In genomic region chr2:233079473-233079877, GRCh38 we compare ENCODE assay signal across 1 cellular context.
A peak's percentile ranks its signal among the peaks of the same experiment; 100 is the strongest.
TF ChIP-seq lines count a peak whose summit lies in the region.

No MANE protein-coding gene starts in this region.

TF ChIP-seq in GM12878, 131 proteins besides CTCF, POLR2A, EP300 and RAD21 (continued from another document and continues in another):
- TF ChIP-seq ELK1 (IDR thresholded peaks at IDR 0.05; ENCODE audit: low read depth, low read length) (no peak), YBX1 (IDR thresholded peaks at IDR 0.05) (no peak), CBFB (IDR thresholded peaks at IDR 0.05; ENCODE audit: low read depth) (peak; percentile 76; the same call in 1 of the 2 replicates), ZNF217 (IDR thresholded peaks at IDR 0.05) (no peak), SIN3A (IDR thresholded peaks at IDR 0.05; ENCODE audit: low read depth, low read length) (no peak), JUND (IDR thresholded peaks at IDR 0.05; ENCODE audit: low read depth, low read length) (no peak), NR2C2 (IDR thresholded peaks at IDR 0.05; ENCODE audit: borderline replicate concordance, control insufficient read depth, insufficient read length, low read depth) (no peak), ZNF622 (IDR thresholded peaks at IDR 0.05) (no peak), BACH1 (IDR thresholded peaks at IDR 0.05; ENCODE audit: borderline replicate concordance) (peak; percentile 72; the same call in 1 of the 2 replicates), STAT3 (IDR thresholded peaks at IDR 0.05; ENCODE audit: low read depth, low read length) (no peak), ZNF207 (IDR thresholded peaks at IDR 0.05; ENCODE audit: borderline replicate concordance) (no peak), NBN (IDR thresholded peaks at IDR 0.05) (peak; percentile 99), SMC3 (IDR thresholded peaks at IDR 0.05; ENCODE audit: borderline replicate concordance, low read length) (no peak), EGR1 (IDR thresholded peaks at IDR 0.05; ENCODE audit: borderline replicate concordance in 1 of 2, low read depth in 2 of 2, low read length in 2 of 2) (peak in 1 of 2 experiments; percentile 52; a peak in 2 of 3 replicates), STAT1 (conservative IDR thresholded peaks at IDR 0.05) (no peak), CHD2 (IDR thresholded peaks at IDR 0.05; ENCODE audit: borderline replicate concordance, low read depth, low read length) (peak; percentile 85; the same call in 1 of the 2 replicates), FOXM1 (IDR thresholded peaks at IDR 0.05; ENCODE audit: low read depth, low read length) (no peak), SMARCA5 (IDR thresholded peaks at IDR 0.05) (peak; percentile 8; the same call in 1 of the 2 replicates), SRF (IDR thresholded peaks at IDR 0.05; ENCODE audit: low read depth in 2 of 2, low read length in 2 of 2) (0 out of 4 replicates have a peak, but pooled peaks of 1 of the 2 experiments have one; percentile 17), HDGF (IDR thresholded peaks at IDR 0.05) (peak; percentile 94), KLF5 (IDR thresholded peaks at IDR 0.05; ENCODE audit: partially characterized antibody) (peak; percentile 83), SREBF2 (IDR thresholded peaks at IDR 0.05; ENCODE audit: low read length) (no peak), PML (IDR thresholded peaks at IDR 0.05; ENCODE audit: low read length) (no peak), TAF1 (IDR thresholded peaks at IDR 0.05; ENCODE audit: borderline replicate concordance, low read depth, low read length) (no peak), HSF1 (IDR thresholded peaks at IDR 0.05; ENCODE audit: low read depth, low read length) (no peak), BHLHE40 (IDR thresholded peaks at IDR 0.05; ENCODE audit: borderline replicate concordance in 1 of 2, low read depth in 2 of 2, low read length in 1 of 2) (peak; percentile 84 to 86), IRF3 (IDR thresholded peaks at IDR 0.05) (no peak), BMI1 (IDR thresholded peaks at IDR 0.05; ENCODE audit: borderline replicate concordance) (no peak), MXI1 (IDR thresholded peaks at IDR 0.05; ENCODE audit: low read depth, low read length) (peak; percentile 86), PAX5 (IDR thresholded peaks at IDR 0.05; ENCODE audit: borderline replicate concordance, low read depth, low read length) (peak; percentile 83), POLR2AphosphoS2 (IDR thresholded peaks at IDR 0.05; ENCODE audit: low read depth, low read length) (no peak), TCF12 (IDR thresholded peaks at IDR 0.05; ENCODE audit: low read depth, low read length) (peak; percentile 46; the same call in 1 of the 2 replicates), KAT2A (conservative IDR thresholded peaks at IDR 0.05; ENCODE audit: control insufficient read depth, low read depth, low read length) (no peak), ZZZ3 (IDR thresholded peaks at IDR 0.05; ENCODE audit: control insufficient read depth, insufficient read length, low read depth) (no peak), MTA2 (IDR thresholded peaks at IDR 0.05; ENCODE audit: low read depth) (peak; percentile 92), CREM (IDR thresholded peaks at IDR 0.05; ENCODE audit: low read depth) (peak; percentile 72), RUNX3 (IDR thresholded peaks at IDR 0.05; ENCODE audit: low read length) (no peak), ASH2L (IDR thresholded peaks at IDR 0.05; ENCODE audit: borderline replicate concordance, low read depth) (no peak), CBX3 (IDR thresholded peaks at IDR 0.05; ENCODE audit: borderline replicate concordance, low read depth) (no peak), ESRRA (IDR thresholded peaks at IDR 0.05; ENCODE audit: low read length) (no peak), ATF7 (IDR thresholded peaks at IDR 0.05; ENCODE audit: low read depth) (peak; percentile 92), NR2F1 (conservative IDR thresholded peaks at IDR 0.05) (peak; percentile 89), TARDBP (IDR thresholded peaks at IDR 0.05; ENCODE audit: borderline replicate concordance) (0 out of 2 replicates have a peak, but pooled peaks have one; percentile 14), BRCA1 (IDR thresholded peaks at IDR 0.05; ENCODE audit: low read depth, low read length) (no peak), FOXK2 (IDR thresholded peaks at IDR 0.05) (no peak)
- TF ChIP-seq, protein P1, sequence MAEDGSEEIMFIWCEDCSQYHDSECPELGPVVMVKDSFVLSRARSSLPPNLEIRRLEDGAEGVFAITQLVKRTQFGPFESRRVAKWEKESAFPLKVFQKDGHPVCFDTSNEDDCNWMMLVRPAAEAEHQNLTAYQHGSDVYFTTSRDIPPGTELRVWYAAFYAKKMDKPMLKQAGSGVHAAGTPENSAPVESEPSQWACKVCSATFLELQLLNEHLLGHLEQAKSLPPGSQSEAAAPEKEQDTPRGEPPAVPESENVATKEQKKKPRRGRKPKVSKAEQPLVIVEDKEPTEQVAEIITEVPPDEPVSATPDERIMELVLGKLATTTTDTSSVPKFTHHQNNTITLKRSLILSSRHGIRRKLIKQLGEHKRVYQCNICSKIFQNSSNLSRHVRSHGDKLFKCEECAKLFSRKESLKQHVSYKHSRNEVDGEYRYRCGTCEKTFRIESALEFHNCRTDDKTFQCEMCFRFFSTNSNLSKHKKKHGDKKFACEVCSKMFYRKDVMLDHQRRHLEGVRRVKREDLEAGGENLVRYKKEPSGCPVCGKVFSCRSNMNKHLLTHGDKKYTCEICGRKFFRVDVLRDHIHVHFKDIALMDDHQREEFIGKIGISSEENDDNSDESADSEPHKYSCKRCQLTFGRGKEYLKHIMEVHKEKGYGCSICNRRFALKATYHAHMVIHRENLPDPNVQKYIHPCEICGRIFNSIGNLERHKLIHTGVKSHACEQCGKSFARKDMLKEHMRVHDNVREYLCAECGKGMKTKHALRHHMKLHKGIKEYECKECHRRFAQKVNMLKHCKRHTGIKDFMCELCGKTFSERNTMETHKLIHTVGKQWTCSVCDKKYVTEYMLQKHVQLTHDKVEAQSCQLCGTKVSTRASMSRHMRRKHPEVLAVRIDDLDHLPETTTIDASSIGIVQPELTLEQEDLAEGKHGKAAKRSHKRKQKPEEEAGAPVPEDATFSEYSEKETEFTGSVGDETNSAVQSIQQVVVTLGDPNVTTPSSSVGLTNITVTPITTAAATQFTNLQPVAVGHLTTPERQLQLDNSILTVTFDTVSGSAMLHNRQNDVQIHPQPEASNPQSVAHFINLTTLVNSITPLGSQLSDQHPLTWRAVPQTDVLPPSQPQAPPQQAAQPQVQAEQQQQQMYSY (CRISPR knock-in tag; IDR thresholded peaks at IDR 0.05), result no peak
- TF ChIP-seq, protein P2, sequence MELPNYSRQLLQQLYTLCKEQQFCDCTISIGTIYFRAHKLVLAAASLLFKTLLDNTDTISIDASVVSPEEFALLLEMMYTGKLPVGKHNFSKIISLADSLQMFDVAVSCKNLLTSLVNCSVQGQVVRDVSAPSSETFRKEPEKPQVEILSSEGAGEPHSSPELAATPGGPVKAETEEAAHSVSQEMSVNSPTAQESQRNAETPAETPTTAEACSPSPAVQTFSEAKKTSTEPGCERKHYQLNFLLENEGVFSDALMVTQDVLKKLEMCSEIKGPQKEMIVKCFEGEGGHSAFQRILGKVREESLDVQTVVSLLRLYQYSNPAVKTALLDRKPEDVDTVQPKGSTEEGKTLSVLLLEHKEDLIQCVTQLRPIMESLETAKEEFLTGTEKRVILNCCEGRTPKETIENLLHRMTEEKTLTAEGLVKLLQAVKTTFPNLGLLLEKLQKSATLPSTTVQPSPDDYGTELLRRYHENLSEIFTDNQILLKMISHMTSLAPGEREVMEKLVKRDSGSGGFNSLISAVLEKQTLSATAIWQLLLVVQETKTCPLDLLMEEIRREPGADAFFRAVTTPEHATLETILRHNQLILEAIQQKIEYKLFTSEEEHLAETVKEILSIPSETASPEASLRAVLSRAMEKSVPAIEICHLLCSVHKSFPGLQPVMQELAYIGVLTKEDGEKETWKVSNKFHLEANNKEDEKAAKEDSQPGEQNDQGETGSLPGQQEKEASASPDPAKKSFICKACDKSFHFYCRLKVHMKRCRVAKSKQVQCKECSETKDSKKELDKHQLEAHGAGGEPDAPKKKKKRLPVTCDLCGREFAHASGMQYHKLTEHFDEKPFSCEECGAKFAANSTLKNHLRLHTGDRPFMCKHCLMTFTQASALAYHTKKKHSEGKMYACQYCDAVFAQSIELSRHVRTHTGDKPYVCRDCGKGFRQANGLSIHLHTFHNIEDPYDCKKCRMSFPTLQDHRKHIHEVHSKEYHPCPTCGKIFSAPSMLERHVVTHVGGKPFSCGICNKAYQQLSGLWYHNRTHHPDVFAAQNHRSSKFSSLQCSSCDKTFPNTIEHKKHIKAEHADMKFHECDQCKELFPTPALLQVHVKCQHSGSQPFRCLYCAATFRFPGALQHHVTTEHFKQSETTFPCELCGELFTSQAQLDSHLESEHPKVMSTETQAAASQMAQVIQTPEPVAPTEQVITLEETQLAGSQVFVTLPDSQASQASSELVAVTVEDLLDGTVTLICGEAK (IDR thresholded peaks at IDR 0.05; ENCODE audit: borderline replicate concordance), result peak; percentile 37; the same call in 1 of the 2 replicates
- TF ChIP-seq, protein P3, sequence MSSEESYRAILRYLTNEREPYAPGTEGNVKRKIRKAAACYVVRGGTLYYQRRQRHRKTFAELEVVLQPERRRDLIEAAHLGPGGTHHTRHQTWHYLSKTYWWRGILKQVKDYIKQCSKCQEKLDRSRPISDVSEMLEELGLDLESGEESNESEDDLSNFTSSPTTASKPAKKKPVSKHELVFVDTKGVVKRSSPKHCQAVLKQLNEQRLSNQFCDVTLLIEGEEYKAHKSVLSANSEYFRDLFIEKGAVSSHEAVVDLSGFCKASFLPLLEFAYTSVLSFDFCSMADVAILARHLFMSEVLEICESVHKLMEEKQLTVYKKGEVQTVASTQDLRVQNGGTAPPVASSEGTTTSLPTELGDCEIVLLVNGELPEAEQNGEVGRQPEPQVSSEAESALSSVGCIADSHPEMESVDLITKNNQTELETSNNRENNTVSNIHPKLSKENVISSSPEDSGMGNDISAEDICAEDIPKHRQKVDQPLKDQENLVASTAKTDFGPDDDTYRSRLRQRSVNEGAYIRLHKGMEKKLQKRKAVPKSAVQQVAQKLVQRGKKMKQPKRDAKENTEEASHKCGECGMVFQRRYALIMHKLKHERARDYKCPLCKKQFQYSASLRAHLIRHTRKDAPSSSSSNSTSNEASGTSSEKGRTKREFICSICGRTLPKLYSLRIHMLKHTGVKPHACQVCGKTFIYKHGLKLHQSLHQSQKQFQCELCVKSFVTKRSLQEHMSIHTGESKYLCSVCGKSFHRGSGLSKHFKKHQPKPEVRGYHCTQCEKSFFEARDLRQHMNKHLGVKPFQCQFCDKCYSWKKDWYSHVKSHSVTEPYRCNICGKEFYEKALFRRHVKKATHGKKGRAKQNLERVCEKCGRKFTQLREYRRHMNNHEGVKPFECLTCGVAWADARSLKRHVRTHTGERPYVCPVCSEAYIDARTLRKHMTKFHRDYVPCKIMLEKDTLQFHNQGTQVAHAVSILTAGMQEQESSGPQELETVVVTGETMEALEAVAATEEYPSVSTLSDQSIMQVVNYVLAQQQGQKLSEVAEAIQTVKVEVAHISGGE (CRISPR knock-in tag; IDR thresholded peaks at IDR 0.05), result no peak
- TF ChIP-seq, protein P4, sequence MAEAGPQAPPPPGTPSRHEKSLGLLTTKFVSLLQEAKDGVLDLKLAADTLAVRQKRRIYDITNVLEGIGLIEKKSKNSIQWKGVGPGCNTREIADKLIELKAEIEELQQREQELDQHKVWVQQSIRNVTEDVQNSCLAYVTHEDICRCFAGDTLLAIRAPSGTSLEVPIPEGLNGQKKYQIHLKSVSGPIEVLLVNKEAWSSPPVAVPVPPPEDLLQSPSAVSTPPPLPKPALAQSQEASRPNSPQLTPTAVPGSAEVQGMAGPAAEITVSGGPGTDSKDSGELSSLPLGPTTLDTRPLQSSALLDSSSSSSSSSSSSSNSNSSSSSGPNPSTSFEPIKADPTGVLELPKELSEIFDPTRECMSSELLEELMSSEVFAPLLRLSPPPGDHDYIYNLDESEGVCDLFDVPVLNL (IDR thresholded peaks at IDR 0.05; ENCODE audit: low read depth, low read length), result no peak
- TF ChIP-seq, protein P5, sequence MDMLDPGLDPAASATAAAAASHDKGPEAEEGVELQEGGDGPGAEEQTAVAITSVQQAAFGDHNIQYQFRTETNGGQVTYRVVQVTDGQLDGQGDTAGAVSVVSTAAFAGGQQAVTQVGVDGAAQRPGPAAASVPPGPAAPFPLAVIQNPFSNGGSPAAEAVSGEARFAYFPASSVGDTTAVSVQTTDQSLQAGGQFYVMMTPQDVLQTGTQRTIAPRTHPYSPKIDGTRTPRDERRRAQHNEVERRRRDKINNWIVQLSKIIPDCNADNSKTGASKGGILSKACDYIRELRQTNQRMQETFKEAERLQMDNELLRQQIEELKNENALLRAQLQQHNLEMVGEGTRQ (IDR thresholded peaks at IDR 0.05; ENCODE audit: borderline replicate concordance, low read depth, low read length), result no peak
